In the genomic region with DNA sequence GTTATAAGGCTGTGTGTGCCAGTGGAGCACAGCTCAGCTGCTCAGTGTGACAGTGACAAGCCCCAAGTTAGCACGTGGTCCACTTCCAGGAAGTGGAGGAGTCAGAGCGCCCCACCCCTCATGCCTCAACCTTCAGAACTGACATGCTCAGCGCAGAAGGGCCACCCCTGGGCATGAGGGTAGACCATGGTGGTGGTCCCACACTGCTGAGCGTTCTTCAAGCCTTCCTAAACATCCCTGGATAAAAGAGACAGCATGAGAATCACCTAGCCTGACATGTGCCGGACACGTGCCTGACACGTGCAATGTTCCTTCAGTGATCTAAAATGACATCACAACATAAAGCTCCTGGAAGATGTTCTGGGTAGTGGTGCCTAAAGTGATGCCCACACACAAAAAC, we compare ENCODE assay signal across 10 cellular contexts.
DNase-seq lines count a peak whose midpoint lies in the region; ATAC-seq lines count a peak whose summit lies in the region.
"Had no signal": no experiment of that assay in that cellular context is flagged by ENCODE, and none has a peak within 500 bp of the region (broad histone marks: within the 10 kb centered on the region; RNA-seq: fewer than 3 reads in every experiment).

No MANE protein-coding gene starts in this region.

- H3K27ac Mint-ChIP-seq in dendritic cell treated with granulocyte-macrophage colony-stimulating factor and Interleukin-4, amounts not matched to agents 40 ng/mL and 50 ng/mL, for 4 days, result peak overlapping the region; percentile 43

- no peaks in the 10 kb centered on the region for H3K27me3 Mint-ChIP-seq in dendritic cell treated with granulocyte-macrophage colony-stimulating factor and Interleukin-4, amounts not matched to agents 40 ng/mL and 50 ng/mL, for 4 days

- ATAC-seq in HG03469 (IDR thresholded peaks at IDR 0.05; ENCODE audit: unreplicated experiment), result no peak
- ATAC-seq: foreskin keratinocyte had no signal

- no peaks in the 10 kb centered on the region for H3K9me3 Mint-ChIP-seq in dendritic cell treated with granulocyte-macrophage colony-stimulating factor and Interleukin-4, amounts not matched to agents 40 ng/mL and 50 ng/mL, for 4 days

- peak in 3 of 5 donors; percentile 40 to 61 (median 48) for DNase-seq in T-helper 1 cell
- peak; percentile 75 for DNase-seq in activated CD8-positive, alpha-beta memory T cell treated with anti-CD3 and anti-CD28 coated beads, Interleukin-2, amount 50 U/mL, for 4 hours
- peak; percentile 42 to 53 for DNase-seq in stimulated activated CD8-positive, alpha-beta memory T cell treated with anti-CD3 and anti-CD28 coated beads, Interleukin-4, amount 100 ng/mL, for 4 hours (ENCODE audit: low read depth in 2 of 2, low spot score in 1 of 2)
- DNase-seq in iPS-NIHi11 (ENCODE audit: low spot score), result no peak
- no peak for DNase-seq in COLO829 (ENCODE audit: low spot score)
- no peak for DNase-seq in SIG-M5 treated with dmso at 0.1 percent for 504 hours (lab: John Stamatoyannopoulos, UW; ENCODE audit: unreplicated experiment)
- DNase-seq: foreskin keratinocyte, occipital lobe had no signal

- no peaks in the 10 kb centered on the region for H3K36me3 Mint-ChIP-seq in dendritic cell treated with granulocyte-macrophage colony-stimulating factor and Interleukin-4, amounts not matched to agents 40 ng/mL and 50 ng/mL, for 4 days (ENCODE audit: low read depth)

- peaks cover 52% of the 10 kb centered on the region for H3K4me1 Mint-ChIP-seq in dendritic cell treated with granulocyte-macrophage colony-stimulating factor and Interleukin-4, amounts not matched to agents 40 ng/mL and 50 ng/mL, for 4 days (ENCODE audit: low read depth)

- no peak overlapping the region for H3K4me3 Mint-ChIP-seq in dendritic cell treated with granulocyte-macrophage colony-stimulating factor and Interleukin-4, amounts not matched to agents 40 ng/mL and 50 ng/mL, for 4 days

- intact Hi-C loops in dendritic cell treated with granulocyte-macrophage colony-stimulating factor and Interleukin-4, amounts not matched to agents 40 ng/mL and 50 ng/mL, for 4 days (cut with micrococcal nuclease), result no loop called here

Comparison
In these comparisons a context has a peak if more than half of its experiments do, and no peak if none do; other contexts are left out.
1. DNase-seq: peak in T-helper 1 cell (3 of 5), activated CD8-positive, alpha-beta memory T cell treated with anti-CD3 and anti-CD28 coated beads, Interleukin-2, amount 50 U/mL, for 4 hours (single experiment) and stimulated activated CD8-positive, alpha-beta memory T cell treated with anti-CD3 and anti-CD28 coated beads, Interleukin-4, amount 100 ng/mL, for 4 hours (2 of 2); none in iPS-NIHi11 (single experiment), COLO829 (single experiment) and SIG-M5 treated with dmso at 0.1 percent for 504 hours (single experiment).